Comparison of ENCODE assay signal across 8 cellular contexts in the genomic region with DNA sequence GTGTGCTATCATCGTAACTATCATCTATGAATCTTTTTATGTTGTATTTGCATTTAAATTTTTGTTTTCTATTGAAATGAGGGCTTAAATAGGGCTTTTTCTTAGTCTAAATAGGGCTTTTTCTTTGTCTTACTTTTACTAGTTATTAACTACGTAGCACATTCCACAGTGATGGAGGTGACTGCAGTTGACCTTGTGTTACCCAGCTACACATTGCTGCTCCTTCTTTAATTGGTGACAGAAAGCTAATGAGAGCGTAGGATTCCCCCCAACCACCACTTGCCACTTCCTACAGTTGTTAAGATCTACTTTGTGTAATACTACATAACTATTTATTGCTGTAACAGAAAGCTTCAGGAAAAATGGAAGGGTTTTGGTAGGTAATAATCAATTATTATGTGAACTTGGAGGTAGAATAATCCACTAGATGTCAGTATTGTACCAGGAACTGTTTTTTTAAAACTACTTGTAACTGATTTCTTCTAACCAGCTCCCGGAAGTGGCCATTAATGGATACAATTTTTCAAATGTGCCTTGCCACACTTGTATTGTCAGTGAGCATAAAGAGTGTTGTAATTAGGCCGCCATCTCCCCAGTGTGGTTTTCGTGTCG. TPM values are rescaled to one million over a fixed set of nuclear protein-coding genes. Genes with fewer than 3 reads are reported as not detected.
DNase-seq lines count a peak whose midpoint lies in the region; ATAC-seq, FAIRE-seq and TF ChIP-seq lines count a peak whose summit lies in the region.

No MANE protein-coding gene starts in this region.

- BruUV-seq in endothelial cell of umbilical vein (replicated peaks; lab: Mats Ljungman, UMichigan), result no TSS peak

- ATAC-seq in HG03521 (IDR thresholded peaks at IDR 0.05; ENCODE audit: unreplicated experiment), result peak; percentile 54

- H3K36me3 ChIP-seq in cardiac muscle cell (peaks cover 51% of the 10 kb centered on the region), endothelial cell of umbilical vein (ENCODE audit: control insufficient read depth in 2 of 2, extremely low read depth in 1 of 2, insufficient read depth in 2 of 2, low read length in 2 of 2) (peaks cover 15 to 24% of the 10 kb centered on the region in 2 experiments), osteoblast (ENCODE audit: insufficient read depth, low read length) (peaks cover 60% of the 10 kb centered on the region)

- H3K9ac ChIP-seq in endothelial cell of umbilical vein (replicated peaks; ENCODE audit: extremely low read depth, insufficient read depth, low read length), result no peak overlapping the region

- CTCF ChIA-PET in endothelial cell of umbilical vein (lab: Charles Lee), result interaction anchor here (1.0 to 2.4 kb wide), 20 partner anchors 9 to 1322 kb away, joined by 3 to 21 read pairs (median 6); partner anchors contain the start of genes FASTKD3 and MTRR

- DNase-seq in cardiac muscle cell (ENCODE audit: low read depth in 1 of 2, low spot score in 1 of 2), result peak; percentile 38 to 69
- DNase-seq in cardiac septum (ENCODE audit: low spot score), result no peak
- DNase-seq in NOMO-1 (lab: John Stamatoyannopoulos, UW; ENCODE audit: unreplicated experiment in 2 of 2), result peak; percentile 36 to 64
- peak; percentile 44 for DNase-seq in endothelial cell of umbilical vein (ENCODE audit: low read depth, low spot score)
- peak; percentile 55 for DNase-seq in osteoblast (ENCODE audit: insufficient read length, low spot score, missing footprints)
- no peak for DNase-seq in activated CD8-positive, alpha-beta memory T cell treated with anti-CD3 and anti-CD28 coated beads, Interleukin-2, amount 50 U/mL, for 48 hours
- DNase-seq in stimulated activated CD8-positive, alpha-beta memory T cell treated with anti-CD3 and anti-CD28 coated beads, Interleukin-4, amount 100 ng/mL, for 48 hours, result no peak

- FAIRE-seq in endothelial cell of umbilical vein (lab: Jason Lieb, UNC), result peak; percentile 57

- H4K20me1 ChIP-seq in endothelial cell of umbilical vein (replicated peaks; ENCODE audit: control insufficient read depth, extremely low read depth, insufficient read depth, low read length) (no peaks in the 10 kb centered on the region), osteoblast (ENCODE audit: insufficient read depth, low read length) (no peaks in the 10 kb centered on the region)

- no peak overlapping the region for H3K4me3 ChIP-seq in cardiac muscle cell
- no peak overlapping the region for H3K4me3 ChIP-seq in endothelial cell of umbilical vein (replicated peaks in 1 of 3; ENCODE audit: insufficient read depth in 1 of 3, low read depth in 1 of 3, low read length in 3 of 3)
- no peak overlapping the region for H3K4me3 ChIP-seq in osteoblast (ENCODE audit: insufficient read depth, low read length)

- peak; percentile 44 for TF ChIP-seq CTCF in cardiac muscle cell (IDR thresholded peaks at IDR 0.05; ENCODE audit: low read depth, low read length)
- TF ChIP-seq CTCF in endothelial cell of umbilical vein (IDR thresholded peaks at IDR 0.05; ENCODE audit: extremely low read depth in 1 of 2, insufficient read depth in 1 of 2, low read depth in 1 of 2, low read length in 2 of 2), result peak; percentile 21 to 28
- TF ChIP-seq CTCF in osteoblast (IDR thresholded peaks at IDR 0.05; ENCODE audit: extremely low read depth, low read depth, low read length), result peak; percentile 64

- H3K4me1 ChIP-seq in cardiac muscle cell (ENCODE audit: low read depth) (peaks cover 27% of the 10 kb centered on the region), endothelial cell of umbilical vein (ENCODE audit: control insufficient read depth, extremely low read depth, insufficient read depth, low read length) (no peaks in the 10 kb centered on the region), osteoblast (ENCODE audit: insufficient read depth, low read length) (no peaks in the 10 kb centered on the region)

- no peaks in the 10 kb centered on the region for H3K79me2 ChIP-seq in endothelial cell of umbilical vein (ENCODE audit: control insufficient read depth, insufficient read depth, low read length)
- peaks cover 6% of the 10 kb centered on the region for H3K79me2 ChIP-seq in osteoblast (ENCODE audit: insufficient read depth, low read length)

- H3K4me2 ChIP-seq in endothelial cell of umbilical vein (ENCODE audit: insufficient read depth, low read length) (no peak overlapping the region), osteoblast (ENCODE audit: insufficient read depth, low read length) (no peak overlapping the region)

- H2AFZ ChIP-seq in endothelial cell of umbilical vein (ENCODE audit: low read depth, low read length) (no peak overlapping the region), osteoblast (ENCODE audit: low read length) (no peak overlapping the region)

- dilution Hi-C loops in endothelial cell of umbilical vein (cut with MboI; ENCODE audit: extremely low pct_ligation_motif_present, low sequenced_read_pairs), result no loop called here

- H3K27ac ChIP-seq in cardiac muscle cell (no peak overlapping the region), endothelial cell of umbilical vein (ENCODE audit: insufficient read depth, low read depth, low read length) (no peak overlapping the region), osteoblast (ENCODE audit: low read depth, low read length) (no peak overlapping the region)

- no peaks in the 10 kb centered on the region for H3K9me1 ChIP-seq in endothelial cell of umbilical vein (replicated peaks; ENCODE audit: control insufficient read depth, extremely low read depth, insufficient read depth, low read length)

- H3K27me3 ChIP-seq in cardiac muscle cell (no peaks in the 10 kb centered on the region), endothelial cell of umbilical vein (ENCODE audit: control insufficient read depth in 2 of 2, insufficient read depth in 2 of 2, low read length in 2 of 2) (no peaks in the 10 kb centered on the region), osteoblast (ENCODE audit: insufficient read depth, low read length) (no peaks in the 10 kb centered on the region)

- POLR2A ChIA-PET in endothelial cell of umbilical vein (lab: Charles Lee), result interaction anchor here (1.1 kb wide), 1 partner anchor 18 kb away, joined by 3 read pairs; the partner anchor contains the start of genes FASTKD3 and MTRR

- H3K9me3 ChIP-seq in cardiac muscle cell (ENCODE audit: low read depth) (no peaks in the 10 kb centered on the region), endothelial cell of umbilical vein (replicated peaks; ENCODE audit: control insufficient read depth, insufficient read depth, low read length) (no peaks in the 10 kb centered on the region), osteoblast (ENCODE audit: low read depth, low read length) (no peaks in the 10 kb centered on the region)

- intact Hi-C loops in cardiac septum (cut with DNase I), result no loop called here
- intact Hi-C loops in endothelial cell of umbilical vein (cut with micrococcal nuclease), result loop anchor here (2.0 kb wide), 1 partner anchor 1320 kb away; no protein-coding TSS in a partner anchor

- no peak for TF ChIP-seq POLR2A in endothelial cell of umbilical vein (IDR thresholded peaks at IDR 0.05; ENCODE audit: low read depth, low read length)

TF ChIP-seq in endothelial cell of umbilical vein, 7 proteins besides CTCF, POLR2A, EP300 and RAD21 (continues in another document):
- TF ChIP-seq POLR2AphosphoS5 (IDR thresholded peaks at IDR 0.05; ENCODE audit: insufficient read depth, low read depth, low read length), result no peak
- no peak for TF ChIP-seq EZH2 (IDR thresholded peaks at IDR 0.05; ENCODE audit: borderline replicate concordance, low read depth, low read length, severe bottlenecking)
- TF ChIP-seq FOS (IDR thresholded peaks at IDR 0.05; ENCODE audit: borderline replicate concordance, insufficient read depth, low read length), result no peak

RNA-seq across cellular contexts. Expression of gene MTRR, which starts 18.0 kb away (rescaled TPM):
- 29.6 and 34.3 TPM in 2 replicates for total RNA-seq in cardiac muscle cell
- 31.7 and 34.1 TPM in 2 replicates for polyA plus RNA-seq in cardiac muscle cell
- 37.2 TPM for total RNA-seq in cardiac septum
- 33.8 and 37.1 TPM in 2 replicates for total RNA-seq in endothelial cell of umbilical vein
- 24.3 and 27.7 TPM in 2 replicates for polyA plus RNA-seq in endothelial cell of umbilical vein
- polyA plus RNA-seq in endothelial cell of umbilical vein (2011; cell fraction: cytosol; rRNA removed), result 17.1 and 21.9 TPM in 2 replicates
- polyA plus RNA-seq in endothelial cell of umbilical vein (2011; cell fraction: nucleus; rRNA removed), result 65.0 and 71.3 TPM in 2 replicates
- 19.7 and 22.1 TPM in 2 replicates for polyA plus RNA-seq in endothelial cell of umbilical vein (2012)
- 43.3 and 47.5 TPM in 2 replicates for polyA minus RNA-seq in endothelial cell of umbilical vein
- polyA minus RNA-seq in endothelial cell of umbilical vein (2011; cell fraction: cytosol; rRNA and poly(A)+ RNA removed), result 77.9 TPM
- 35.4 and 55.8 TPM in 2 replicates for polyA minus RNA-seq in endothelial cell of umbilical vein (2011; cell fraction: nucleus; rRNA and poly(A)+ RNA removed)
- 36.2 and 36.6 TPM in 2 replicates for total RNA-seq in osteoblast

RNA-seq across cellular contexts. Expression of gene FASTKD3, which starts 18.1 kb away (rescaled TPM):
- total RNA-seq in cardiac muscle cell (10.4 and 10.9 TPM in 2 replicates), cardiac septum (4.7 TPM), endothelial cell of umbilical vein (8.7 and 9.6 TPM in 2 replicates), osteoblast (10.9 and 13.6 TPM in 2 replicates)
- polyA plus RNA-seq in cardiac muscle cell (10.4 and 11.0 TPM in 2 replicates), endothelial cell of umbilical vein (3.9 and 5.5 TPM in 2 replicates)
- polyA plus RNA-seq in endothelial cell of umbilical vein (2011; cell fraction: cytosol; rRNA removed), result 6.8 and 7.7 TPM in 2 replicates
- 13.0 and 17.3 TPM in 2 replicates for polyA plus RNA-seq in endothelial cell of umbilical vein (2011; cell fraction: nucleus; rRNA removed)
- 7.8 and 10.9 TPM in 2 replicates for polyA plus RNA-seq in endothelial cell of umbilical vein (2012)
- 5.6 and 8.6 TPM in 2 replicates for polyA minus RNA-seq in endothelial cell of umbilical vein
- polyA minus RNA-seq in endothelial cell of umbilical vein (2011; cell fraction: cytosol; rRNA and poly(A)+ RNA removed), result 15.7 TPM
- polyA minus RNA-seq in endothelial cell of umbilical vein (2011; cell fraction: nucleus; rRNA and poly(A)+ RNA removed), result 5.4 and 8.7 TPM in 2 replicates

RNA-seq across cellular contexts. Expression of gene CFAP90, which starts 36.0 kb away (rescaled TPM):
- total RNA-seq in cardiac muscle cell (0.60 TPM in 1 of 2 replicates, not detected in the other), cardiac septum (not detected), endothelial cell of umbilical vein (not detected in 2 replicates), osteoblast (0.59 and 1.1 TPM in 2 replicates)
- polyA plus RNA-seq in cardiac muscle cell (0.27 and 0.83 TPM in 2 replicates), endothelial cell of umbilical vein (0.07 and 0.11 TPM in 2 replicates)
- polyA plus RNA-seq in endothelial cell of umbilical vein (2011; cell fraction: cytosol; rRNA removed), result 0.09 and 0.10 TPM in 2 replicates
- polyA plus RNA-seq in endothelial cell of umbilical vein (2011; cell fraction: nucleus; rRNA removed), result 0.10 TPM in 1 of 2 replicates, not detected in the other
- not detected in 2 replicates for polyA plus RNA-seq in endothelial cell of umbilical vein (2012)
- not detected in 2 replicates for polyA minus RNA-seq in endothelial cell of umbilical vein
- polyA minus RNA-seq in endothelial cell of umbilical vein (2011; cell fraction: cytosol; rRNA and poly(A)+ RNA removed), result not detected
- polyA minus RNA-seq in endothelial cell of umbilical vein (2011; cell fraction: nucleus; rRNA and poly(A)+ RNA removed), result not detected in 2 replicates

Comparison
In these comparisons a context has a peak if more than half of its experiments do, and no peak if none do; other contexts are left out.
1. DNase-seq: peak in cardiac muscle cell (2 of 2), NOMO-1 (2 of 2), endothelial cell of umbilical vein (single experiment) and osteoblast (single experiment); none in cardiac septum (single experiment), activated CD8-positive, alpha-beta memory T cell treated with anti-CD3 and anti-CD28 coated beads, Interleukin-2, amount 50 U/mL, for 48 hours (single experiment) and stimulated activated CD8-positive, alpha-beta memory T cell treated with anti-CD3 and anti-CD28 coated beads, Interleukin-4, amount 100 ng/mL, for 48 hours (single experiment).
2. Peak in every context shown above with its lines, with median percentiles within 50 percentile points of each other: CTCF ChIP-seq.